ENCODE assay signal across 8 cellular contexts in genomic region chr2:135913726-135914365, GRCh38. TPM values are rescaled to one million over a fixed set of nuclear protein-coding genes. Genes with fewer than 3 reads are reported as not detected.
DNase-seq lines count a peak whose midpoint lies in the region; ATAC-seq, FAIRE-seq and TF ChIP-seq lines count a peak whose summit lies in the region.

No MANE protein-coding gene starts in this region.

- H3K4me3 ChIP-seq in breast epithelium (no peak overlapping the region), upper lobe of right lung (no peak overlapping the region)

- no peaks in the 10 kb centered on the region for H3K9me3 ChIP-seq in breast epithelium
- no peaks in the 10 kb centered on the region for H3K9me3 ChIP-seq in upper lobe of right lung

- H3K36me3 ChIP-seq in breast epithelium: no peaks in the 10 kb centered on the region
- peaks cover 44% of the 10 kb centered on the region for H3K36me3 ChIP-seq in upper lobe of right lung

- peak; percentile 43 for ATAC-seq in HG02798 (IDR thresholded peaks at IDR 0.05; ENCODE audit: poor library complexity, unreplicated experiment)
- ATAC-seq in upper lobe of right lung: peak; percentile 48

- peak; percentile 23 to 45 for DNase-seq in NCI-H2081 (lab: John Stamatoyannopoulos, UW)
- no peak for DNase-seq in NCI-H2081 treated with DMSO at 0.1 percent for 48 hours (lab: John Stamatoyannopoulos, UW)
- DNase-seq in RCC 7860 (ENCODE audit: low spot score): peak; percentile 36
- DNase-seq in breast epithelium (ENCODE audit: low spot score in 2 of 2): no peak
- DNase-seq in lung microvascular endothelial cell (ENCODE audit: low read depth in 2 of 2): peak; percentile 58 to 64
- DNase-seq in upper lobe of right lung: no peak
- DNase-seq in activated effector memory CD4-positive, alpha-beta T cell treated with Interleukin-2 at 50 U/mL for 16 hours: no peak

- H3K27me3 ChIP-seq in breast epithelium: no peaks in the 10 kb centered on the region
- no peaks in the 10 kb centered on the region for H3K27me3 ChIP-seq in upper lobe of right lung

- no peak for TF ChIP-seq POLR2A in breast epithelium (IDR thresholded peaks at IDR 0.05)

- H3K27ac ChIP-seq in breast epithelium: no peak overlapping the region
- no peak overlapping the region for H3K27ac ChIP-seq in upper lobe of right lung

- intact Hi-C loops in breast epithelium (cut with DNase I; ENCODE audit: low total_unique reads): no loop called here
- intact Hi-C loops in upper lobe of right lung (cut with DNase I): no loop called here

- peak; percentile 82 for FAIRE-seq in RCC 7860 (lab: Jason Lieb, UNC)

- peak; percentile 31 to 75 (median 62) for TF ChIP-seq CTCF in breast epithelium (IDR thresholded peaks at IDR 0.05)
- peak; percentile 83 for TF ChIP-seq CTCF in upper lobe of right lung (IDR thresholded peaks at IDR 0.05)

- H3K4me1 ChIP-seq in breast epithelium (no peaks in the 10 kb centered on the region), upper lobe of right lung (no peaks in the 10 kb centered on the region)

RNA-seq across cellular contexts. Expression of gene MCM6, which starts 37.6 kb away (rescaled TPM):
- total RNA-seq in breast epithelium: 10 to 100 TPM; 10.9 to 11.8 (median 11.3) TPM
- total RNA-seq in lung microvascular endothelial cell: 7.5 and 11.1 TPM in 2 replicates
- total RNA-seq in upper lobe of right lung: 8.2 TPM

Comparison
In these comparisons a context has a peak if more than half of its experiments do, and no peak if none do; other contexts are left out.
1. DNase-seq: peak in NCI-H2081 (2 of 2), RCC 7860 (single experiment) and lung microvascular endothelial cell (2 of 2); none in NCI-H2081 treated with DMSO at 0.1 percent for 48 hours (single experiment), breast epithelium (0 of 2), upper lobe of right lung (single experiment) and activated effector memory CD4-positive, alpha-beta T cell treated with Interleukin-2 at 50 U/mL for 16 hours (single experiment).